ENCODE assay signal across 16 cellular contexts in the genomic region with DNA sequence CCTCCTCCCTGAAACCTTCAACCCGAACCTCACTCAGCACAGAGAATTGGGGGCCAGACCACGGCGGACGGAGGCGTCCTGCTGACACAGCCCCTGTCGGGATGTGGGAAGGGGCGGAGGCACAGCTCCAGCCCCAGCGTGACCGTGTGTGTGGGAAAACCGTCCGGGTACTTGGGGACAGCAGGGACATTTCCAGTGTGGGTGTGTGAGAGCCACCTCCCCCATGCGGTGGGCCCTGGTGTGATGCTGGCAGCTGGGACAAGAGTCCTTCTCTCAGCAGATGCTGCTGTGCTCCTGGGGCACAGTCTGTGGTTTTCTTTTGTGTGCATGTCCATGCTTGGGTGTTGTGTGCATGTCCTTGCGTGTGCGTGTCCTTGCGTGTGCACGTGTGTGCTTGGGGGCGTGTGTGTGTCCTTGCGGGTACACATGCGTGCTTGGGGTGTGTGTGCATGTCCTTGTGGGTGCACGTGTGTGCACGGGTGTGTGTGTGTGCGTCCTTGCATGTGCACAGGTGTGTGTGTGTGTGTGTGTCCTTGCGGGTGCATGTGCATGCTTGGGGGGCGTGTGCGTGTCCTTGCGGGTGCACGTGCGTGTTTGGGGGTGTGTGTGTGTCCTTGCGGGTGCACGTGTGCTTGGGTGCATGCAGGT. TPM values are rescaled to one million over a fixed set of nuclear protein-coding genes. Genes with fewer than 3 reads are reported as not detected.
"Had no signal": no experiment of that assay in that cellular context is flagged by ENCODE, and none has a peak within 500 bp of the region (broad histone marks: within the 10 kb centered on the region; RNA-seq: fewer than 3 reads in every experiment).

No MANE protein-coding gene starts in this region.

- ATAC-seq: activated CD8-positive, alpha-beta memory T cell treated with anti-CD3 and anti-CD28 coated beads, Interleukin-2, amount 10 ng/mL, durations not matched to agents 7 days and 5 days; mucosa of descending colon; naive thymus-derived CD4-positive, alpha-beta T cell had no signal

- H3K36me3 ChIP-seq: adrenal gland, right atrium auricular region had no signal

- H3K4me1 Mint-ChIP-seq: activated naive CD4-positive, alpha-beta T cell treated with anti-CD3 and anti-CD28 coated beads, Interleukin-2, amount 50 U/mL, for 24 hours had no signal

- H3K4me3 ChIP-seq: adrenal gland, mucosa of descending colon, right atrium auricular region, skin epidermis had no signal

- DNase-seq: activated CD4-positive, alpha-beta memory T cell treated with anti-CD3 and anti-CD28 coated beads for 36 hours; activated CD4-positive, alpha-beta T cell treated with anti-CD3 and anti-CD28 coated beads for 1 hour; activated CD8-positive, alpha-beta memory T cell treated with anti-CD3 and anti-CD28 coated beads, Interleukin-2, amount 10 ng/mL, durations not matched to agents 7 days and 5 days; activated effector memory CD4-positive, alpha-beta T cell treated with Interleukin-2 at 50 U/mL for 16 hours; activated T-cell treated with anti-CD3 and anti-CD28 coated beads, Interleukin-2, amount 50 U/mL, for 24 hours; mucosa of descending colon; naive thymus-derived CD4-positive, alpha-beta T cell; stimulated activated CD4-positive, alpha-beta T cell treated with anti-CD3 and anti-CD28 coated beads, Interleukin-15, amount 100 ng/mL, for 24 hours; stimulated activated CD4-positive, alpha-beta T cell treated with anti-CD3 and anti-CD28 coated beads, Interleukin-4, amount 100 ng/mL, for 1 hour; stimulated activated naive CD4-positive, alpha-beta T cell; T-helper 1 cell had no signal

- H3K36me3 Mint-ChIP-seq: activated CD4-positive, alpha-beta memory T cell treated with anti-CD3 and anti-CD28 coated beads for 36 hours; activated CD8-positive, alpha-beta memory T cell treated with anti-CD3 and anti-CD28 coated beads, Interleukin-2, amount 10 ng/mL, durations not matched to agents 7 days and 5 days; activated naive CD4-positive, alpha-beta T cell treated with anti-CD3 and anti-CD28 coated beads, Interleukin-2, amount 50 U/mL, for 24 hours; naive thymus-derived CD4-positive, alpha-beta T cell had no signal

- H3K9me3 ChIP-seq: adrenal gland, mucosa of descending colon, right atrium auricular region had no signal

- H3K27me3 Mint-ChIP-seq: activated CD4-positive, alpha-beta memory T cell treated with anti-CD3 and anti-CD28 coated beads for 36 hours; activated CD8-positive, alpha-beta memory T cell treated with anti-CD3 and anti-CD28 coated beads, Interleukin-2, amount 10 ng/mL, durations not matched to agents 7 days and 5 days; activated naive CD4-positive, alpha-beta T cell treated with anti-CD3 and anti-CD28 coated beads, Interleukin-2, amount 50 U/mL, for 24 hours; activated T-cell treated with anti-CD3 and anti-CD28 coated beads, Interleukin-2, amount 50 U/mL, for 24 hours; naive thymus-derived CD4-positive, alpha-beta T cell had no signal

- H3K4me3 Mint-ChIP-seq: activated CD4-positive, alpha-beta memory T cell treated with anti-CD3 and anti-CD28 coated beads for 36 hours; activated CD8-positive, alpha-beta memory T cell treated with anti-CD3 and anti-CD28 coated beads, Interleukin-2, amount 10 ng/mL, durations not matched to agents 7 days and 5 days; activated naive CD4-positive, alpha-beta T cell treated with anti-CD3 and anti-CD28 coated beads, Interleukin-2, amount 50 U/mL, for 24 hours; activated T-cell treated with anti-CD3 and anti-CD28 coated beads, Interleukin-2, amount 50 U/mL, for 24 hours; naive thymus-derived CD4-positive, alpha-beta T cell had no signal

- H3K27me3 ChIP-seq: adrenal gland, dorsolateral prefrontal cortex, right atrium auricular region had no signal

- H3K27ac ChIP-seq: adrenal gland, right atrium auricular region, skin epidermis had no signal

- H3K27ac Mint-ChIP-seq: activated CD4-positive, alpha-beta memory T cell treated with anti-CD3 and anti-CD28 coated beads for 36 hours; activated CD8-positive, alpha-beta memory T cell treated with anti-CD3 and anti-CD28 coated beads, Interleukin-2, amount 10 ng/mL, durations not matched to agents 7 days and 5 days; activated naive CD4-positive, alpha-beta T cell treated with anti-CD3 and anti-CD28 coated beads, Interleukin-2, amount 50 U/mL, for 24 hours; activated T-cell treated with anti-CD3 and anti-CD28 coated beads, Interleukin-2, amount 50 U/mL, for 24 hours had no signal

- H3K9me3 Mint-ChIP-seq: activated CD4-positive, alpha-beta memory T cell treated with anti-CD3 and anti-CD28 coated beads for 36 hours; activated naive CD4-positive, alpha-beta T cell treated with anti-CD3 and anti-CD28 coated beads, Interleukin-2, amount 50 U/mL, for 24 hours; activated T-cell treated with anti-CD3 and anti-CD28 coated beads, Interleukin-2, amount 50 U/mL, for 24 hours; naive thymus-derived CD4-positive, alpha-beta T cell had no signal

RNA-seq across cellular contexts. Expression of gene RAC3, which starts 25.7 kb away (rescaled TPM):
- polyA plus RNA-seq: naive thymus-derived CD4-positive, alpha-beta T cell had no signal
